ENCODE assay signal across 13 cellular contexts in genomic region chr2:120468136-120468535, GRCh38.
"Had no signal": no experiment of that assay in that cellular context is flagged by ENCODE, and none has a peak within 500 bp of the region (broad histone marks: within the 10 kb centered on the region; RNA-seq: fewer than 3 reads in every experiment).

No MANE protein-coding gene starts in this region.

- H3K36me3 ChIP-seq: thoracic aorta had no signal

- H3K27ac ChIP-seq: thoracic aorta had no signal

- H3K4me3 ChIP-seq: coronary artery, thoracic aorta had no signal

- ATAC-seq: activated naive CD8-positive, alpha-beta T cell treated with anti-CD3 and anti-CD28 coated beads, Interleukin-2, amount 50 U/mL, for 24 hours; esophagus mucosa; sciatic nerve; stimulated activated naive CD8-positive, alpha-beta T cell treated with anti-CD3 and anti-CD28 coated beads, Interleukin-15, amount 100 ng/mL, for 72 hours had no signal

- DNase-seq: activated CD4-positive, alpha-beta T cell treated with anti-CD3 and anti-CD28 coated beads, Interleukin-2, amount 10 ng/mL, durations not matched to agents 7 days and 5 days; activated CD4-positive, CD25-positive, alpha-beta regulatory T cell; activated CD8-positive, alpha-beta memory T cell treated with anti-CD3 and anti-CD28 coated beads for 24 hours; activated naive CD4-positive, alpha-beta T cell; activated naive CD8-positive, alpha-beta T cell treated with anti-CD3 and anti-CD28 coated beads, Interleukin-2, amount 50 U/mL, for 24 hours; caudate nucleus; hypothalamus; stimulated activated CD4-positive, alpha-beta T cell treated with anti-CD3 and anti-CD28 coated beads, Interleukin-1b, Interleukin-23, amount 100 ng/mL, for 48 hours; stimulated activated naive CD8-positive, alpha-beta T cell treated with anti-CD3 and anti-CD28 coated beads, Interleukin-15, amount 100 ng/mL, for 72 hours had no signal

- H3K9me3 ChIP-seq: thoracic aorta had no signal
